In the genomic region with DNA sequence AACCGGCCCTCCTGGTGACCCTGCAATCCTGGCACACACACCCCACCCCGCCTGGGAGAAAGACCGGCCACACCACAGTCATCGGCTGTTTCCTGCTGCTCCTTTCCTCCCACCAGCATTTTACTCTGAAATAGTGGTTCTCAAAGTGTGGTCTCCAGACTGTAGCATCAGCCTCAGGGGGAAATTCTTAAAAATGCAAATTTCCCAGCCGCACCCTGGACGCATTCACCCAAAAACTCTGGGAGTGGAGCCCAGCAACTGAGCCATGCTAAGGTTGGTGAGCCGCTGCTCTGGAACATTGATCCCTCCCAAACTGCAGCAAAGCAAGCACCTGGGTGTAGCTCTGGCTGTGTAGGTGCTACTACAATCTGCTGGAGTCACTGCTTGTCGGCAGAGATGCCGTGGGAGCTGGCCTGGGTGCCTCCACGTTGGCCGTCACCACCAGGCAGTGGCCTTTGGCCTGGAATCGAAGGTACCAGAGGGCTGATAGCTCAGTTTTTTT, we compare ENCODE assay signal across 7 cellular contexts. TPM values are rescaled to one million over a fixed set of nuclear protein-coding genes. Genes with fewer than 3 reads are reported as not detected.
DNase-seq lines count a peak whose midpoint lies in the region; ATAC-seq, FAIRE-seq and TF ChIP-seq lines count a peak whose summit lies in the region.

No MANE protein-coding gene starts in this region.

- no peaks in the 10 kb centered on the region for H4K20me1 ChIP-seq in OCI-LY3 (ENCODE audit: insufficient read depth, low read length)

- no peak for FAIRE-seq in small intestine (lab: Jason Lieb, UNC)

- peak overlapping the region; percentile 99 for H3K4me2 ChIP-seq in OCI-LY3 (ENCODE audit: low read length)

- no peaks in the 10 kb centered on the region for H3K9me3 ChIP-seq in OCI-LY3 (ENCODE audit: insufficient read depth, low read length)
- no peaks in the 10 kb centered on the region for H3K9me3 ChIP-seq in esophagus (ENCODE audit: control insufficient read depth in 2 of 2, insufficient read depth in 1 of 2, low read depth in 1 of 2, low read length in 1 of 2)
- no peaks in the 10 kb centered on the region for H3K9me3 ChIP-seq in small intestine (ENCODE audit: control insufficient read depth, low read depth)

- TF ChIP-seq CTCF in GM13976 (IDR thresholded peaks at IDR 0.05; ENCODE audit: borderline replicate concordance, control extremely low read depth, extremely low read depth, insufficient read depth, missing control alignments) (no peak), OCI-LY3 (IDR thresholded peaks at IDR 0.05; ENCODE audit: low read depth, low read length) (no peak)

- peak overlapping the region; percentile 77 for H3K9ac ChIP-seq in OCI-LY3 (ENCODE audit: low read length)

- H3K36me3 ChIP-seq in OCI-LY3 (replicated peaks; ENCODE audit: low read depth, low read length), result no peaks in the 10 kb centered on the region
- H3K36me3 ChIP-seq in esophagus (ENCODE audit: control insufficient read depth in 2 of 2, insufficient read depth in 2 of 2, low read length in 1 of 2), result no peaks in the 10 kb centered on the region
- no peaks in the 10 kb centered on the region for H3K36me3 ChIP-seq in small intestine (ENCODE audit: control insufficient read depth in 2 of 2, insufficient read depth in 2 of 2, low read length in 2 of 2)

- 39 to 53% methylated on average over 12 of the region's 12 CpGs for WGBS in esophagus, 2 donors
- WGBS in small intestine, 3 donors, result 39 to 59% (median 40%) methylated on average over 12 of the region's 12 CpGs

- no peaks in the 10 kb centered on the region for H3K79me2 ChIP-seq in OCI-LY3 (ENCODE audit: low read length)

- peak overlapping the region; percentile 79 for H3K4me3 ChIP-seq in OCI-LY3 (ENCODE audit: low read length)
- peak overlapping the region in 1 of 2 donors; percentile 47 for H3K4me3 ChIP-seq in esophagus (ENCODE audit: low read depth in 1 of 2, low read length in 2 of 2)
- H3K4me3 ChIP-seq in small intestine (ENCODE audit: low read depth in 1 of 2, low read length in 2 of 2), result no peak overlapping the region

- peak; percentile 38 for DNase-seq in GM13976 (ENCODE audit: low spot score)
- DNase-seq in small intestine, result peak; percentile 76
- no peak for DNase-seq in cerebellum (ENCODE audit: low spot score)
- DNase-seq in cerebellar cortex (ENCODE audit: low spot score), result no peak

- in situ Hi-C loops in GM13976 (cut with MboI; ENCODE audit: low sequenced_read_pairs, unreplicated experiment), result loop anchor here (10.0 kb wide), 1 partner anchor 448 kb away; no protein-coding TSS in a partner anchor

- H3K27ac ChIP-seq in OCI-LY3 (ENCODE audit: low read length), result peak overlapping the region; percentile 67
- H3K27ac ChIP-seq in esophagus (ENCODE audit: low read depth in 2 of 2, low read length in 1 of 2), result peak overlapping the region; percentile 71 to 86
- H3K27ac ChIP-seq in small intestine (ENCODE audit: low read depth in 1 of 2, low read length in 1 of 2), result peak overlapping the region; percentile 38 to 69

- H3K4me1 ChIP-seq in OCI-LY3 (ENCODE audit: low read length) (peaks cover 53% of the 10 kb centered on the region), esophagus (ENCODE audit: control insufficient read depth in 2 of 2, insufficient read depth in 2 of 2, low read length in 1 of 2) (peaks cover 0 to 9% of the 10 kb centered on the region in 2 donors), small intestine (ENCODE audit: control insufficient read depth in 2 of 2, insufficient read depth in 1 of 2, low read depth in 1 of 2, low read length in 1 of 2) (peaks cover 0 to 4% of the 10 kb centered on the region in 2 donors)

- ATAC-seq in HG03439 (IDR thresholded peaks at IDR 0.05; ENCODE audit: unreplicated experiment), result no peak

- H3K27me3 ChIP-seq in OCI-LY3 (ENCODE audit: low read depth, low read length) (no peaks in the 10 kb centered on the region), esophagus (ENCODE audit: control insufficient read depth in 1 of 2, insufficient read depth in 2 of 2, low read length in 2 of 2) (no peaks in the 10 kb centered on the region), small intestine (ENCODE audit: control insufficient read depth in 2 of 2, insufficient read depth in 2 of 2, low read length in 2 of 2) (no peaks in the 10 kb centered on the region)

- peak overlapping the region; percentile 69 for H2AFZ ChIP-seq in OCI-LY3 (ENCODE audit: low read depth, low read length)

RNA-seq across cellular contexts. Expression of gene BCL2L14, which starts 38.4 kb away (rescaled TPM):
- polyA plus RNA-seq in esophagus (under 1 TPM in 1 of 2 donors, not detected in 1; 0.15 TPM), small intestine (10 to 100 TPM; 19.2 to 29.3 (median 23.1) TPM)
- not detected for total RNA-seq in cerebellum

Comparison
In these comparisons a context has a peak if more than half of its experiments do, and no peak if none do; other contexts are left out.
1. DNase-seq: peak in GM13976 (single experiment) and small intestine (single experiment); none in cerebellum (single experiment) and cerebellar cortex (single experiment).
2. RNA of gene BCL2L14, which starts 38.4 kb away (polyA plus RNA-seq): 19.2 to 29.3 TPM in small intestine; 0.15 TPM in esophagus; every median in the first group is over 10 times any median in the second.
3. Peak in every context shown above with its lines, with median percentiles within 50 percentile points of each other: H3K27ac ChIP-seq.